1 cellular context compared by ENCODE assay signal in the genomic region with DNA sequence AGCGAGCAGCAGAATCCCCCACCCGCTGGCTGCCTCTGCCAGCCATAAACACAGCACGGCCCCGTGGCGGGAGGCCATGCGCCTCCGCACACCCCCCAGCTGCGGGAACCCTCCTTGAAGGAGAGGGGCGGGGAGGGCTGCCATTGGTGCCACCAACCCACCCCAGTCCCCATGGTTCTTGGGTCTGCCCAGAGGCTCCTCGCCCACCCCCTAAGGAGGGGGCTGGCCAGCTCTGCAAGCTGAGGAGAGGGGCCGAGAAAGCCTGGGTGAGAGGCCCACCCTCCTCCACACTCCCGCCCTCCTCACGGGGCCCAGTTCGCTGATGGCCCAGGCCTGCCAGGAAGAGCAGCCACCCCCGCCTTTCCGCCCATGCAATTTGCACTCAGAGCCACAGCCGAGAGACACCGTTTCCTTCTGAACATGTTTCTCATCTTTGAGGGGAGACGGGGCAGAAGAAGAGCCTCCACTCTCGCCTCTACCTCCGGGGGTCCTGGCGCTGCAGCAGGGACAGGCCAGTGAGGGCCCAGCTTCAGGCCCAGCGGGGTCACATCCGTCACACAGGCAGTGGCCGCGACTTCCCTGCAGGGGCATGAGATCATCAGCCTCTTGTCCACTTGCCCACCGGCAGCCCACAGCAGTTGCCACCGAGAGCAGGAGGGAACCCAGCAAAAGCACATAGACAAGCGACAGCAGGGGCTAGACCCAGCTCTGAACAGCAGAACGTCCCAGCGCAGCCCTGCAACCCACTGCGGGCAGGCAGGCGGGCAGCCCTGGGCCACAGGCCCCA.
TF ChIP-seq lines count a peak whose summit lies in the region.

No MANE protein-coding gene starts in this region.

TF ChIP-seq in HepG2, 621 proteins besides CTCF, POLR2A, EP300 and RAD21:
- no peak for TF ChIP-seq TBL1XR1 (IDR thresholded peaks at IDR 0.05; ENCODE audit: borderline replicate concordance, low read length, partially characterized antibody)
- TF ChIP-seq, protein P1, sequence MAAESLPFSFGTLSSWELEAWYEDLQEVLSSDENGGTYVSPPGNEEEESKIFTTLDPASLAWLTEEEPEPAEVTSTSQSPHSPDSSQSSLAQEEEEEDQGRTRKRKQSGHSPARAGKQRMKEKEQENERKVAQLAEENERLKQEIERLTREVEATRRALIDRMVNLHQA (CRISPR knock-in tag; IDR thresholded peaks at IDR 0.05) = no peak
- peak; percentile 66 for TF ChIP-seq AGO2 (optimal IDR thresholded peaks at IDR 0.05; ENCODE audit: low read depth, low read length)
- no peak for TF ChIP-seq ZNF792 (CRISPR knock-in tag; IDR thresholded peaks at IDR 0.05)
- 0 out of 2 replicates have a peak, but pooled peaks have one; percentile 10 for TF ChIP-seq MXD1 (CRISPR knock-in tag; IDR thresholded peaks at IDR 0.05)
- peak; percentile 43; the same call in 1 of the 2 replicates for TF ChIP-seq ZBTB33 (CRISPR knock-in tag; IDR thresholded peaks at IDR 0.05)
- TF ChIP-seq DMAP1 (CRISPR knock-in tag; IDR thresholded peaks at IDR 0.05) = no peak
